ENCODE assay signal across 22 cellular contexts in the genomic region with DNA sequence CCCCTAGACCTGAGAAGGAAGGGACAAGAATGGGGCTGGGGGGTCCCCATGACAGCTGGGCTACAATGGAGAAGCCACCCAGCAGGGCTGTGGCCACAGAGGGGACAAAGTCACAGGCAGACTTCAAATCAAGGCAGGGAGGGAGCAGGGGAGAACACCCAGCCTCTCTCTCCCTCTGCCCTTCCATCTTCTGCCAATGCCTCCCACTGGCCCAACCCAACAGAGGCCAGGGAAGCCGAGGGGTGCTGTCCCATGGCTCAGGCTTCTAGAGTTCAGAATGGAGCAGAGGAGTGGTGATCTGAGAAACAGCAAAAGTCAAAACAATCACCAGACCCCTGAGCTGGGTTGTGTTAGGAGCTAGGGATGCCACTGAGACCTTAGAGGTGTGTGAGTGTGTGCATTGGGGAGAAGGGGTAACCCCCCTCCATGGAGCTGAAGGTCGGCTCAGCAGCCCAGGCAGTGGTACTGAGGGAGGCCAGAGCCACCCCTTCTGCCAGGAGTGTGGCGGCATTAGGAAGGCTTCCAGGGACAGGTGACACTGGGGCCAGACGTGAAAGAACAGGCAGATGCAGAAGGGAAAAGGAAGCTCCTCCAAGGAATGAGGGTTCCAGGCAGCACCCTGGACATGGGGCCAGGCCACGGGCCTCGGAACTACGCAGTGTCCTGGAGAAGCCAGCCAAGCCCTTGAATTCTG. TPM values are rescaled to one million over a fixed set of nuclear protein-coding genes. Genes with fewer than 3 reads are reported as not detected.
"Had no signal": no experiment of that assay in that cellular context is flagged by ENCODE, and none has a peak within 500 bp of the region (broad histone marks: within the 10 kb centered on the region; RNA-seq: fewer than 3 reads in every experiment).

No MANE protein-coding gene starts in this region.

- H3K27ac ChIP-seq: brain microvascular endothelial cell had no signal

- H3K27ac Mint-ChIP-seq: activated CD4-positive, alpha-beta memory T cell treated with anti-CD3 and anti-CD28 coated beads, Interleukin-2, amount 10 ng/mL, durations not matched to agents 7 days and 5 days; activated CD4-positive, alpha-beta T cell treated with anti-CD3 and anti-CD28 coated beads, Interleukin-2, amount 10 ng/mL, durations not matched to agents 7 days and 5 days; activated naive CD4-positive, alpha-beta T cell treated with anti-CD3 and anti-CD28 coated beads for 36 hours; activated naive CD8-positive, alpha-beta T cell treated with anti-CD3 and anti-CD28 coated beads for 36 hours; activated T-helper 17 cell treated with anti-CD3 and anti-CD28 coated beads, Interleukin-2, amount 50 U/mL, for 72 hours; T-helper 17 cell had no signal

- DNase-seq: activated CD4-positive, alpha-beta memory T cell treated with anti-CD3 and anti-CD28 coated beads, Interleukin-2, amount 10 ng/mL, durations not matched to agents 7 days and 5 days; activated CD4-positive, alpha-beta T cell treated with anti-CD3 and anti-CD28 coated beads, Interleukin-2, amount 10 ng/mL, durations not matched to agents 7 days and 5 days; activated CD4-positive, CD25-positive, alpha-beta regulatory T cell; activated gamma-delta T cell; activated naive CD4-positive, alpha-beta T cell treated with anti-CD3 and anti-CD28 coated beads for 36 hours; activated naive CD8-positive, alpha-beta T cell treated with anti-CD3 and anti-CD28 coated beads for 36 hours; activated T-cell treated with anti-CD3 and anti-CD28 coated beads for 4 hours; activated T-cell treated with anti-CD3 and anti-CD28 coated beads, Interleukin-2, amount 50 U/mL, for 48 hours; brain microvascular endothelial cell; caudate nucleus; KG1; NCI-H1930; NCI-H2171; NCI-H2227 treated with DMSO at 0.1 percent for 48 hours; NCI-H446 treated with DMSO at 0.1 percent for 48 hours; PC-3; SIG-M5; T-helper 17 cell; T-helper 9 cell had no signal

- H3K4me1 Mint-ChIP-seq: activated CD4-positive, alpha-beta memory T cell treated with anti-CD3 and anti-CD28 coated beads, Interleukin-2, amount 10 ng/mL, durations not matched to agents 7 days and 5 days; activated CD4-positive, alpha-beta T cell treated with anti-CD3 and anti-CD28 coated beads, Interleukin-2, amount 10 ng/mL, durations not matched to agents 7 days and 5 days; activated naive CD8-positive, alpha-beta T cell treated with anti-CD3 and anti-CD28 coated beads for 36 hours; activated T-helper 17 cell treated with anti-CD3 and anti-CD28 coated beads, Interleukin-2, amount 50 U/mL, for 72 hours had no signal

- ATAC-seq: activated T-helper 17 cell treated with anti-CD3 and anti-CD28 coated beads, Interleukin-2, amount 50 U/mL, for 72 hours; PC-3; T-helper 17 cell had no signal

- H3K36me3 ChIP-seq: brain microvascular endothelial cell had no signal

- H3K9me3 Mint-ChIP-seq: activated CD4-positive, alpha-beta memory T cell treated with anti-CD3 and anti-CD28 coated beads, Interleukin-2, amount 10 ng/mL, durations not matched to agents 7 days and 5 days; activated CD4-positive, alpha-beta T cell treated with anti-CD3 and anti-CD28 coated beads, Interleukin-2, amount 10 ng/mL, durations not matched to agents 7 days and 5 days; activated naive CD4-positive, alpha-beta T cell treated with anti-CD3 and anti-CD28 coated beads for 36 hours; activated naive CD8-positive, alpha-beta T cell treated with anti-CD3 and anti-CD28 coated beads for 36 hours; activated T-helper 17 cell treated with anti-CD3 and anti-CD28 coated beads, Interleukin-2, amount 50 U/mL, for 72 hours had no signal

- H3K36me3 Mint-ChIP-seq: activated naive CD8-positive, alpha-beta T cell treated with anti-CD3 and anti-CD28 coated beads for 36 hours had no signal

- H3K4me3 Mint-ChIP-seq: activated CD4-positive, alpha-beta memory T cell treated with anti-CD3 and anti-CD28 coated beads, Interleukin-2, amount 10 ng/mL, durations not matched to agents 7 days and 5 days; activated CD4-positive, alpha-beta T cell treated with anti-CD3 and anti-CD28 coated beads, Interleukin-2, amount 10 ng/mL, durations not matched to agents 7 days and 5 days; activated naive CD4-positive, alpha-beta T cell treated with anti-CD3 and anti-CD28 coated beads for 36 hours; activated naive CD8-positive, alpha-beta T cell treated with anti-CD3 and anti-CD28 coated beads for 36 hours; activated T-helper 17 cell treated with anti-CD3 and anti-CD28 coated beads, Interleukin-2, amount 50 U/mL, for 72 hours; T-helper 17 cell had no signal

- H3K27me3 Mint-ChIP-seq: activated CD4-positive, alpha-beta T cell treated with anti-CD3 and anti-CD28 coated beads, Interleukin-2, amount 10 ng/mL, durations not matched to agents 7 days and 5 days had no signal

RNA-seq across cellular contexts. Expression of gene GLP1R, which starts 12.0 kb away (rescaled TPM):
- total RNA-seq: activated CD4-positive, alpha-beta memory T cell treated with anti-CD3 and anti-CD28 coated beads, Interleukin-2, amount 10 ng/mL, durations not matched to agents 7 days and 5 days; activated CD4-positive, alpha-beta T cell treated with anti-CD3 and anti-CD28 coated beads, Interleukin-2, amount 10 ng/mL, durations not matched to agents 7 days and 5 days; activated T-helper 17 cell treated with anti-CD3 and anti-CD28 coated beads, Interleukin-2, amount 50 U/mL, for 72 hours; LHCN-M2; MCF 10A; PC-3; T-helper 17 cell had no signal
